Comparison of ENCODE assay signal across 17 cellular contexts in the genomic region with DNA sequence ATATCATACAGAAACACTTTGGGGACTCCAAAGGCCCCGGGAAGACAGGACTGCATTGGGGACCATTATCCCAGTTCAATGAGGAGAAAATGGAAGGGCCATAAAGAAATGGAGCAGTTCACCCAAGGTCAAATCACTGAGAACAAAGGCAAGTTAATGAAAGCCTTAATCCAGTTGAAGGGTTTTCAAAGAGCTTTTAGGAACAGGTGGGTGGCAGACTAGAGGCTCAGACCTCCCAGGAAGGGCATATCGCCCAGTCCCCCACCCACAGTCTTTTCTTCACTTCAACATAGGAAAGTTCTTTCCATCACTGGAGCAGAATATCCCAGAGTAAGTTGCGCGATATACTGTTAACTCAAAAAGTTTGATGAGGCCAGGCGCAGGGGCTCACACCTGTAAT.
A peak's percentile ranks its signal among the peaks of the same experiment; 100 is the strongest.
DNase-seq lines count a peak whose midpoint lies in the region.
"Had no signal": no experiment of that assay in that cellular context is flagged by ENCODE, and none has a peak within 500 bp of the region (broad histone marks: within the 10 kb centered on the region; RNA-seq: fewer than 3 reads in every experiment).

No MANE protein-coding gene starts in this region.

- peaks cover 60% of the 10 kb centered on the region for H3K4me1 Mint-ChIP-seq in activated naive CD4-positive, alpha-beta T cell treated with anti-CD3 and anti-CD28 coated beads, Interleukin-2, amount 50 U/mL, for 24 hours
- H3K4me1 Mint-ChIP-seq in dendritic cell treated with granulocyte-macrophage colony-stimulating factor and Interleukin-4, amounts not matched to agents 40 ng/mL and 50 ng/mL, for 4 days (ENCODE audit: low read depth): peaks cover 60% of the 10 kb centered on the region

- peaks cover 7% of the 10 kb centered on the region for H3K36me3 Mint-ChIP-seq in activated naive CD4-positive, alpha-beta T cell treated with anti-CD3 and anti-CD28 coated beads, Interleukin-2, amount 50 U/mL, for 24 hours
- H3K36me3 Mint-ChIP-seq in dendritic cell treated with granulocyte-macrophage colony-stimulating factor and Interleukin-4, amounts not matched to agents 40 ng/mL and 50 ng/mL, for 4 days (ENCODE audit: low read depth): no peaks in the 10 kb centered on the region

- H3K27me3 Mint-ChIP-seq in activated naive CD4-positive, alpha-beta T cell treated with anti-CD3 and anti-CD28 coated beads, Interleukin-2, amount 50 U/mL, for 24 hours: no peaks in the 10 kb centered on the region
- H3K27me3 Mint-ChIP-seq in dendritic cell treated with granulocyte-macrophage colony-stimulating factor and Interleukin-4, amounts not matched to agents 40 ng/mL and 50 ng/mL, for 4 days: peaks cover 27% of the 10 kb centered on the region
- H3K27me3 Mint-ChIP-seq: CD4-positive, CD25-positive, alpha-beta regulatory T cell; T-helper 17 cell had no signal

- intact Hi-C loops in dendritic cell treated with granulocyte-macrophage colony-stimulating factor and Interleukin-4, amounts not matched to agents 40 ng/mL and 50 ng/mL, for 4 days (cut with micrococcal nuclease): no loop called here

- H3K4me3 Mint-ChIP-seq in activated naive CD4-positive, alpha-beta T cell treated with anti-CD3 and anti-CD28 coated beads, Interleukin-2, amount 50 U/mL, for 24 hours: no peak overlapping the region
- H3K4me3 Mint-ChIP-seq in dendritic cell treated with granulocyte-macrophage colony-stimulating factor and Interleukin-4, amounts not matched to agents 40 ng/mL and 50 ng/mL, for 4 days: no peak overlapping the region
- H3K4me3 Mint-ChIP-seq: CD4-positive, CD25-positive, alpha-beta regulatory T cell; T-helper 17 cell had no signal

- DNase-seq in activated naive CD4-positive, alpha-beta T cell treated with Interleukin-2 at 50 U/mL for 16 hours: no peak
- DNase-seq in NCI-H82 (lab: John Stamatoyannopoulos, UW): peak; percentile 87
- no peak for DNase-seq in NCI-H2227 (lab: John Stamatoyannopoulos, UW; ENCODE audit: unreplicated experiment)
- DNase-seq in NCI-H774 (lab: John Stamatoyannopoulos, UW): no peak
- DNase-seq in medulla oblongata (ENCODE audit: extremely low spot score): no peak
- DNase-seq: activated effector memory CD4-positive, alpha-beta T cell treated with anti-CD3 and anti-CD28 coated beads, Interleukin-2, amount 50 U/mL, for 16 hours; amniotic stem cell; CD4-positive, CD25-positive, alpha-beta regulatory T cell; left lung; NCI-H1417 treated with DMSO at 0.1 percent for 48 hours; NCI-H2081; NCI-H226; OCI-M1; stimulated activated CD4-positive, alpha-beta T cell treated with anti-CD3 and anti-CD28 coated beads, Interleukin-2, amount 100 ng/mL, for 24 hours; T-helper 17 cell had no signal

- no peaks in the 10 kb centered on the region for H3K9me3 Mint-ChIP-seq in activated naive CD4-positive, alpha-beta T cell treated with anti-CD3 and anti-CD28 coated beads, Interleukin-2, amount 50 U/mL, for 24 hours
- H3K9me3 Mint-ChIP-seq in dendritic cell treated with granulocyte-macrophage colony-stimulating factor and Interleukin-4, amounts not matched to agents 40 ng/mL and 50 ng/mL, for 4 days: no peaks in the 10 kb centered on the region

- H3K27ac Mint-ChIP-seq in activated naive CD4-positive, alpha-beta T cell treated with anti-CD3 and anti-CD28 coated beads, Interleukin-2, amount 50 U/mL, for 24 hours: peak overlapping the region; percentile 70
- peak overlapping the region; percentile 74 for H3K27ac Mint-ChIP-seq in dendritic cell treated with granulocyte-macrophage colony-stimulating factor and Interleukin-4, amounts not matched to agents 40 ng/mL and 50 ng/mL, for 4 days
- H3K27ac Mint-ChIP-seq: T-helper 17 cell had no signal
